In genomic region chr5:170552486-170553122, GRCh38 we compare ENCODE assay signal across 8 cellular contexts. TPM values are rescaled to one million over a fixed set of nuclear protein-coding genes. Genes with fewer than 3 reads are reported as not detected.
DNase-seq lines count a peak whose midpoint lies in the region; ATAC-seq, FAIRE-seq and TF ChIP-seq lines count a peak whose summit lies in the region.

No MANE protein-coding gene starts in this region.

- no peaks in the 10 kb centered on the region for H3K9me3 ChIP-seq in kidney (ENCODE audit: control insufficient read depth in 1 of 2, low read length in 2 of 2)

- H3K27ac ChIP-seq in kidney (ENCODE audit: low read depth in 2 of 2, low read length in 2 of 2) = peak overlapping the region; percentile 17 to 41

- no peak overlapping the region for H3K9ac ChIP-seq in kidney (ENCODE audit: low read length in 2 of 2)

- DNase-seq in Jurkat, Clone E6-1 (ENCODE audit: low read depth, low spot score) = peak; percentile 10
- DNase-seq in cardiac fibroblast (ENCODE audit: low read depth in 2 of 2) = peak; percentile 60 to 90
- DNase-seq in kidney = peak; percentile 95
- peak; percentile 67 for DNase-seq in superior temporal gyrus (ENCODE audit: extremely low spot score)
- DNase-seq in stimulated activated naive CD8-positive, alpha-beta T cell treated with anti-CD3 and anti-CD28 coated beads, Interleukin-15, Interleukin-2, amounts not matched to agents 100 U/mL and 50 U/mL, for 24 hours = no peak

- intact Hi-C loops in kidney (cut with DNase I) = no loop called here

- ATAC-seq in GM18909 (IDR thresholded peaks at IDR 0.05; ENCODE audit: poor library complexity, unreplicated experiment) (no peak), HG02852 (IDR thresholded peaks at IDR 0.05; ENCODE audit: unreplicated experiment) (no peak)
- no peak for ATAC-seq in stimulated activated naive CD8-positive, alpha-beta T cell treated with anti-CD3 and anti-CD28 coated beads, Interleukin-15, Interleukin-2, amounts not matched to agents 100 U/mL and 50 U/mL, for 24 hours
- no peak for ATAC-seq in activated CD4-positive, CD25-positive, alpha-beta regulatory T cell treated with anti-CD3 and anti-CD28 coated beads, Interleukin-2, amount 50 U/mL, for 24 hours

- TF ChIP-seq CTCF in cardiac fibroblast (IDR thresholded peaks at IDR 0.05; ENCODE audit: low read depth, low read length) = no peak
- no peak for TF ChIP-seq CTCF in kidney (IDR thresholded peaks at IDR 0.05; ENCODE audit: borderline replicate concordance, extremely low read depth, insufficient read depth)

- no peak for FAIRE-seq in kidney (lab: Jason Lieb, UNC)

- peaks cover 0 to 10% of the 10 kb centered on the region in 2 donors for H3K4me1 ChIP-seq in kidney (ENCODE audit: control insufficient read depth in 1 of 2, insufficient read depth in 1 of 2, low read depth in 1 of 2, low read length in 2 of 2)

- no peak overlapping the region for H3K4me3 ChIP-seq in Jurkat, Clone E6-1 (ENCODE audit: low read length)
- no peak overlapping the region for H3K4me3 ChIP-seq in cardiac fibroblast (replicated peaks in 1 of 2; ENCODE audit: low read depth in 2 of 2, low read length in 2 of 2)
- no peak overlapping the region for H3K4me3 ChIP-seq in kidney (ENCODE audit: low read length in 2 of 2)

- H3K36me3 ChIP-seq in kidney (ENCODE audit: control insufficient read depth in 1 of 2, insufficient read depth in 2 of 2, low read length in 2 of 2) = no peaks in the 10 kb centered on the region

RNA-seq across cellular contexts. Expression of gene KCNIP1, which starts 48.8 kb away (rescaled TPM):
- not detected for polyA plus RNA-seq in Jurkat, Clone E6-1 (2012; ENCODE audit: insufficient read depth, insufficient read length)
- total RNA-seq in kidney = 1.8 TPM
- 3.1 TPM for polyA plus RNA-seq in kidney (ENCODE audit: insufficient read depth, low read depth, low replicate concordance)
